In the genomic region with DNA sequence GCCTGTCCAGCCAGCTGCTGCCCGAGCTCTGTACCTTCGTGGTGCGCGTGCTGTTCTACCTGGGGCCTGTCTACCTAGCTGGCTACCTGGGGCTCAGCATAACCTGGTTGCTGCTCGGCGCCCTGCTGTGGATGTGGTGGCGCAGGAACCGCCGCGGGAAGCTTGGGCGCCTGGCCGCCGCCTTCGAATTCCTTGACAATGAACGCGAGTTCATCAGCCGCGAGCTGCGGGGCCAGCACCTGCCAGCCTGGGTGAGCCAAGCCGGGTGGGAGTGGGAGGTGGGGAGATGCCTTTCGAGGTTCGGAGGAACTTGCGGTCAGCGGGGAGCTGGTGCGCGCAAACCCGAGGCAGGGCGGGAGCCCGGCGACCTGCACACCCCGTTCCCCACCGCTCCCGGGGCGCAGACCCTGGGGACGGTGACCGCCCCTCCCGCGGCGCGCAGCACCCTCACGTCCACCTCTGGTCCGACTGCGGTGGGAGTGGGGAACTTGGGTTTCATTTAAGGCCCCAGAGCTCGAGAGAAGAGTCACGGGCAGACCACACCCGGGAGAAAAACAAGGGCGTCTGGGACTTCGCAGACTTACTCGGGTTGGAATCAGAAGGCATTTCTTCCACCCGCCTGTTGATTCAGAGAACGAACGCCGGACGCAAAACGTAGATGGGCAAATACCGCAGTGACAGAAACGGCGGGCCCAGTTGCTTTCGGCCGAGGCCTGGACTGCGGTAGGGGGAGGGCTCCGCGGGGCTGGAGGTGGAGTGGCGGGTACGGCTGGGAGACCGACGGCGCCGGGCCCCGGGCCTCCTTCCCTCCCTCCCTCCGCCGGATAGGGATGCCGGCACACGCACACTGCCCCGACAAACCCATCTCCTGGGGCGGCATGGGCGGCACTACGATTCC, we compare ENCODE assay signal across 1 cellular context.
TF ChIP-seq lines count a peak whose summit lies in the region.

No MANE protein-coding gene starts in this region.

TF ChIP-seq in GM12878, 131 proteins besides CTCF, POLR2A, EP300 and RAD21 (continued from another document):
- TF ChIP-seq TAF1 (IDR thresholded peaks at IDR 0.05; ENCODE audit: borderline replicate concordance, low read depth, low read length) (no peak), SMAD5 (IDR thresholded peaks at IDR 0.05; ENCODE audit: low read depth) (no peak), POLR2AphosphoS2 (IDR thresholded peaks at IDR 0.05; ENCODE audit: low read depth, low read length) (no peak), HCFC1 (IDR thresholded peaks at IDR 0.05; ENCODE audit: low read length) (no peak), NR2C1 (IDR thresholded peaks at IDR 0.05) (no peak), IRF4 (IDR thresholded peaks at IDR 0.05; ENCODE audit: low read depth, low read length) (no peak), YBX1 (IDR thresholded peaks at IDR 0.05) (no peak), JUNB (IDR thresholded peaks at IDR 0.05) (no peak), SRF (IDR thresholded peaks at IDR 0.05; ENCODE audit: low read depth in 2 of 2, low read length in 2 of 2) (no peak), CBFB (IDR thresholded peaks at IDR 0.05; ENCODE audit: low read depth) (no peak), IKZF2 (IDR thresholded peaks at IDR 0.05) (no peak), BRCA1 (IDR thresholded peaks at IDR 0.05; ENCODE audit: low read depth, low read length) (no peak), CBX3 (IDR thresholded peaks at IDR 0.05; ENCODE audit: borderline replicate concordance, low read depth) (no peak), ZNF274 (IDR thresholded peaks at IDR 0.05; ENCODE audit: insufficient read depth, insufficient read length) (no peak), NFXL1 (IDR thresholded peaks at IDR 0.05; ENCODE audit: borderline replicate concordance) (no peak)
- TF ChIP-seq, protein P1, sequence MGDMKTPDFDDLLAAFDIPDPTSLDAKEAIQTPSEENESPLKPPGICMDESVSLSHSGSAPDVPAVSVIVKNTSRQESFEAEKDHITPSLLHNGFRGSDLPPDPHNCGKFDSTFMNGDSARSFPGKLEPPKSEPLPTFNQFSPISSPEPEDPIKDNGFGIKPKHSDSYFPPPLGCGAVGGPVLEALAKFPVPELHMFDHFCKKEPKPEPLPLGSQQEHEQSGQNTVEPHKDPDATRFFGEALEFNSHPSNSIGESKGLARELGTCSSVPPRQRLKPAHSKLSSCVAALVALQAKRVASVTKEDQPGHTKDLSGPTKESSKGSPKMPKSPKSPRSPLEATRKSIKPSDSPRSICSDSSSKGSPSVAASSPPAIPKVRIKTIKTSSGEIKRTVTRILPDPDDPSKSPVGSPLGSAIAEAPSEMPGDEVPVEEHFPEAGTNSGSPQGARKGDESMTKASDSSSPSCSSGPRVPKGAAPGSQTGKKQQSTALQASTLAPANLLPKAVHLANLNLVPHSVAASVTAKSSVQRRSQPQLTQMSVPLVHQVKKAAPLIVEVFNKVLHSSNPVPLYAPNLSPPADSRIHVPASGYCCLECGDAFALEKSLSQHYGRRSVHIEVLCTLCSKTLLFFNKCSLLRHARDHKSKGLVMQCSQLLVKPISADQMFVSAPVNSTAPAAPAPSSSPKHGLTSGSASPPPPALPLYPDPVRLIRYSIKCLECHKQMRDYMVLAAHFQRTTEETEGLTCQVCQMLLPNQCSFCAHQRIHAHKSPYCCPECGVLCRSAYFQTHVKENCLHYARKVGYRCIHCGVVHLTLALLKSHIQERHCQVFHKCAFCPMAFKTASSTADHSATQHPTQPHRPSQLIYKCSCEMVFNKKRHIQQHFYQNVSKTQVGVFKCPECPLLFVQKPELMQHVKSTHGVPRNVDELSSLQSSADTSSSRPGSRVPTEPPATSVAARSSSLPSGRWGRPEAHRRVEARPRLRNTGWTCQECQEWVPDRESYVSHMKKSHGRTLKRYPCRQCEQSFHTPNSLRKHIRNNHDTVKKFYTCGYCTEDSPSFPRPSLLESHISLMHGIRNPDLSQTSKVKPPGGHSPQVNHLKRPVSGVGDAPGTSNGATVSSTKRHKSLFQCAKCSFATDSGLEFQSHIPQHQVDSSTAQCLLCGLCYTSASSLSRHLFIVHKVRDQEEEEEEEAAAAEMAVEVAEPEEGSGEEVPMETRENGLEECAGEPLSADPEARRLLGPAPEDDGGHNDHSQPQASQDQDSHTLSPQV (IDR thresholded peaks at IDR 0.05): no peak
